8 cellular contexts compared by ENCODE assay signal in the genomic region with DNA sequence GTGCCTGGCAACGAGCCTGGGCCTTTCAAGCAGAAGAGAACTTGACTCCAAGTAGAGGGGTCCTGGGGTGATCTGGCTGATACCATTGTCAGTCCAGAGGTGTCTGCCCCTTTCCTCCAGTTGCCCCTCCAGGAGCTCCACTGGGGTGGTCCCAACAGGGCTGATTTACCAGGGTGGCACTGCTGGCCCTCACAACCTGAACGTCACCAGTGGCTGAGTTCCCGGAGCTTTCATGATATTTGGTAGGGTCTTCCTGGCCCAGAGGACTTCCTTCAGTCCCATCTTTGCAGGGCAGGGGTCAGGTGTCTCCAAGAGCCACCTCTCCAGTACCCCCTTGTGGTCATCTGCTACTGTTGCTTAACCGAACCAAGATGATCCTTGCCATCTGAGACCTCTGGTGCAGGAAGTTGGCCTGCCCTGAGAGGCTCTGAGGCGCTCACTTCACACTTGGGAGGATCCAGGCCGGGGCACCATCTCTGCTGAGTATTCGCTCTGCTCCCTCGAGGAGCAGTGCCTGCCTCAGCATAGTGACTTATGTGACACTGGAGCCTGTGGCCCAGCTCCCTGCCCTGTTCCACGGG. TPM values are rescaled to one million over a fixed set of nuclear protein-coding genes. Genes with fewer than 3 reads are reported as not detected.
A peak's percentile ranks its signal among the peaks of the same experiment; 100 is the strongest.
DNase-seq lines count a peak whose midpoint lies in the region; ATAC-seq and TF ChIP-seq lines count a peak whose summit lies in the region.

No MANE protein-coding gene starts in this region.

- H3K9me3 ChIP-seq in CD4-positive, CD25-positive, alpha-beta regulatory T cell (ENCODE audit: control insufficient read depth in 2 of 2, low read length in 2 of 2): no peaks in the 10 kb centered on the region
- no peaks in the 10 kb centered on the region for H3K9me3 ChIP-seq in H9 (ENCODE audit: control insufficient read depth, low read depth, low read length)
- no peaks in the 10 kb centered on the region for H3K9me3 ChIP-seq in neural cell (ENCODE audit: low read length)

- no peak overlapping the region for H2AK5ac ChIP-seq in H9 (ENCODE audit: insufficient read length, low read length)

- no peaks in the 10 kb centered on the region for H3K9me2 ChIP-seq in neural cell (ENCODE audit: insufficient read depth, low read length)

- no peaks in the 10 kb centered on the region for H4K20me1 ChIP-seq in H9 (ENCODE audit: control insufficient read depth, insufficient read depth, insufficient read length)
- H4K20me1 ChIP-seq in neural cell (ENCODE audit: insufficient read depth): no peaks in the 10 kb centered on the region

- no peak overlapping the region for H3K56ac ChIP-seq in H9 (ENCODE audit: insufficient read length, low read depth, low read length)

- H3K9ac ChIP-seq in H9 (ENCODE audit: extremely low read depth, insufficient read length, low read length): no peak overlapping the region
- no peak overlapping the region for H3K9ac ChIP-seq in neural cell (ENCODE audit: low read length)

- no peak overlapping the region for H3K4ac ChIP-seq in H9 (ENCODE audit: low read depth, low read length)

- no peak overlapping the region for H3T11ph ChIP-seq in H9 (ENCODE audit: low read length)

- H3K18ac ChIP-seq in H9 (ENCODE audit: insufficient read length, low read depth, low read length): no peak overlapping the region

- no peak overlapping the region for H3K4me2 ChIP-seq in H9 (ENCODE audit: insufficient read depth, insufficient read length, low read length)
- H3K4me2 ChIP-seq in neural cell (ENCODE audit: low read length): no peak overlapping the region

- H3K4me3 ChIP-seq in CD4-positive, CD25-positive, alpha-beta regulatory T cell (ENCODE audit: low read depth, low read length): peak overlapping the region; percentile 77
- H3K4me3 ChIP-seq in neural cell (ENCODE audit: low read length): no peak overlapping the region

- H4K8ac ChIP-seq in H9 (replicated peaks; ENCODE audit: insufficient read length, low read depth, low read length): no peak overlapping the region

- no peaks in the 10 kb centered on the region for H3K27me3 ChIP-seq in CD4-positive, CD25-positive, alpha-beta regulatory T cell (ENCODE audit: control insufficient read depth, insufficient read depth, low read length)
- no peaks in the 10 kb centered on the region for H3K27me3 ChIP-seq in H9 (ENCODE audit: insufficient read depth, low read length)
- no peaks in the 10 kb centered on the region for H3K27me3 ChIP-seq in neural cell (ENCODE audit: insufficient read depth, low read depth, low read length)

- no peak overlapping the region for H2BK120ac ChIP-seq in H9 (ENCODE audit: low read depth, low read length, poor library complexity, severe bottlenecking)

- H3K36me3 Mint-ChIP-seq in CD4-positive, CD25-positive, alpha-beta regulatory T cell: peaks cover 23% of the 10 kb centered on the region
- H3K36me3 Mint-ChIP-seq in H9 (ENCODE audit: insufficient read depth in 1 of 3, low read depth in 3 of 3): peaks cover 5 to 37% (median 14%) of the 10 kb centered on the region in 3 experiments

- no peak overlapping the region for H2BK20ac ChIP-seq in H9 (ENCODE audit: low read depth, low read length, poor library complexity, severe bottlenecking)

- no peak overlapping the region for H4K5ac ChIP-seq in H9 (ENCODE audit: insufficient read length, low read depth, low read length)

- peaks cover 42% of the 10 kb centered on the region for H3K36me3 ChIP-seq in CD4-positive, CD25-positive, alpha-beta regulatory T cell (ENCODE audit: control insufficient read depth, insufficient read depth, low read length)
- no peaks in the 10 kb centered on the region for H3K36me3 ChIP-seq in neural cell (ENCODE audit: insufficient read depth, low read length)

- no peak overlapping the region for H3K23ac ChIP-seq in H9 (ENCODE audit: insufficient read length, low read depth, low read length)

- H3K23me2 ChIP-seq in H9 (ENCODE audit: insufficient read length, low read depth, low read length, poor library complexity, severe bottlenecking): peaks cover 20% of the 10 kb centered on the region

- H3K27me3 Mint-ChIP-seq in CD4-positive, CD25-positive, alpha-beta regulatory T cell: peaks cover 10% of the 10 kb centered on the region
- peaks cover 2% of the 10 kb centered on the region; the same call in 1 of the 2 replicates for H3K27me3 Mint-ChIP-seq in H9 (ENCODE audit: low read depth)

- no peak overlapping the region for H2BK12ac ChIP-seq in H9 (ENCODE audit: insufficient read length, low read depth, low read length)

- TF ChIP-seq CTCF in H9 (conservative IDR thresholded peaks at IDR 0.05) (peak; percentile 76), neural cell (IDR thresholded peaks at IDR 0.05; ENCODE audit: poor library complexity, severe bottlenecking) (peak; percentile 23)

- H3K9me3 Mint-ChIP-seq in CD4-positive, CD25-positive, alpha-beta regulatory T cell: peaks cover 0 to 6% (median 0%) of the 10 kb centered on the region in 7 donors
- no peaks in the 10 kb centered on the region for H3K9me3 Mint-ChIP-seq in H9

- H3K4me1 ChIP-seq in CD4-positive, CD25-positive, alpha-beta regulatory T cell (ENCODE audit: control insufficient read depth, insufficient read depth, low read length, poor library complexity, severe bottlenecking): peaks cover 54% of the 10 kb centered on the region
- no peaks in the 10 kb centered on the region; the same call in 1 of the 2 replicates for H3K4me1 ChIP-seq in H9 (ENCODE audit: insufficient read depth, low read length)

- no peaks in the 10 kb centered on the region for H3F3A ChIP-seq in neural cell (ENCODE audit: insufficient read depth, low read length, poor library complexity, severe bottlenecking)

- peak overlapping the region; percentile 93 for H3K27ac ChIP-seq in CD4-positive, CD25-positive, alpha-beta regulatory T cell (ENCODE audit: insufficient read depth, low read length, poor library complexity, severe bottlenecking)
- H3K27ac ChIP-seq in H9 (ENCODE audit: insufficient read length, low read depth, low read length) (no peak overlapping the region), neural cell (ENCODE audit: low read length) (no peak overlapping the region)

- DNase-seq in CD4-positive, CD25-positive, alpha-beta regulatory T cell: peak in 2 of 3 donors; percentile 57 to 76
- DNase-seq in H9 (peak; percentile 91), T follicular helper cell (ENCODE audit: low read depth) (peak; percentile 12), ecto neural progenitor cell (ENCODE audit: low spot score) (peak; percentile 65)

- no peak overlapping the region for H2BK5ac ChIP-seq in H9 (ENCODE audit: insufficient read length, low read length)

- no peaks in the 10 kb centered on the region for H3K79me2 ChIP-seq in H9 (ENCODE audit: insufficient read depth, low read length)
- peaks cover 6% of the 10 kb centered on the region for H3K79me2 ChIP-seq in neural cell (replicated peaks; ENCODE audit: insufficient read depth, low read length)

- H4K91ac ChIP-seq in H9 (ENCODE audit: insufficient read length, low read depth, low read length): no peak overlapping the region

- H3K79me1 ChIP-seq in H9 (ENCODE audit: insufficient read depth, low read depth, low read length, poor library complexity, severe bottlenecking): no peaks in the 10 kb centered on the region

- ATAC-seq in CD4-positive, CD25-positive, alpha-beta regulatory T cell (ENCODE audit: low read depth in 2 of 2): no peak
- ATAC-seq in GM19023 (IDR thresholded peaks at IDR 0.05; ENCODE audit: unreplicated experiment) (no peak), GM21717 (IDR thresholded peaks at IDR 0.05; ENCODE audit: unreplicated experiment) (no peak), GM18517 (IDR thresholded peaks at IDR 0.05; ENCODE audit: unreplicated experiment) (no peak)

- no peak for TF ChIP-seq EP300 in neural cell (conservative IDR thresholded peaks at IDR 0.05; ENCODE audit: poor library complexity, severe bottlenecking)

- H2BK15ac ChIP-seq in H9 (ENCODE audit: low read depth, low read length): no peak overlapping the region

- WGBS in H9 (ENCODE audit: extremely low coverage, insufficient read length, low lambda C conversion rate): no CpG with 5 or more reads among the region's 9 CpGs

- no peak overlapping the region for H3K14ac ChIP-seq in H9 (ENCODE audit: insufficient read depth, low read length)

- peak overlapping the region; percentile 97 to 99 (median 98) for H3K4me3 Mint-ChIP-seq in CD4-positive, CD25-positive, alpha-beta regulatory T cell
- H3K4me3 Mint-ChIP-seq in H9: peak overlapping the region; percentile 38 to 39; a peak in 3 of 5 replicates

- H3K27ac Mint-ChIP-seq in CD4-positive, CD25-positive, alpha-beta regulatory T cell: peak overlapping the region; percentile 92 to 98 (median 98)
- peak overlapping the region in 2 of 3 experiments; percentile 44 to 69; a peak in 4 of 7 replicates for H3K27ac Mint-ChIP-seq in H9

- H3K4me1 Mint-ChIP-seq in CD4-positive, CD25-positive, alpha-beta regulatory T cell: peaks cover 22 to 62% (median 39%) of the 10 kb centered on the region in 4 donors
- peaks cover 24 to 37% of the 10 kb centered on the region in 2 experiments for H3K4me1 Mint-ChIP-seq in H9

- H2AFZ ChIP-seq in H9 (ENCODE audit: low read length) (no peak overlapping the region), neural cell (ENCODE audit: low read depth, low read length) (no peak overlapping the region)

- no peak for TF ChIP-seq RAD21 in neural cell (conservative IDR thresholded peaks at IDR 0.05)

TF ChIP-seq in neural cell, 6 proteins besides CTCF, POLR2A, EP300 and RAD21 (continues in another document):
- TF ChIP-seq SMC3 (conservative IDR thresholded peaks at IDR 0.05; ENCODE audit: poor library complexity) (no peak), POLR2AphosphoS5 (IDR thresholded peaks at IDR 0.05) (no peak)

RNA-seq across cellular contexts. Expression of a gene that starts 3.5 kb away (rescaled TPM):
- 634 TPM for total RNA-seq in CD4-positive, CD25-positive, alpha-beta regulatory T cell
- 100 to 1,000 TPM; 408 to 478 (median 445) TPM for polyA plus RNA-seq in CD4-positive, CD25-positive, alpha-beta regulatory T cell
- 93.5 and 94.4 TPM in 2 replicates for total RNA-seq in H9 (2021)
- polyA plus RNA-seq in neural cell: 116 and 132 TPM in 2 replicates
- 43.3 and 47.1 TPM in 2 replicates for polyA minus RNA-seq in neural cell

RNA-seq across cellular contexts. Expression of a gene that starts 45.1 kb away (rescaled TPM):
- 47.8 TPM for total RNA-seq in CD4-positive, CD25-positive, alpha-beta regulatory T cell
- polyA plus RNA-seq in CD4-positive, CD25-positive, alpha-beta regulatory T cell: 10 to 100 TPM; 20.0 to 31.9 (median 22.2) TPM
- total RNA-seq in H9 (2021): 34.5 and 35.0 TPM in 2 replicates
- 15.6 and 18.4 TPM in 2 replicates for polyA plus RNA-seq in neural cell
- polyA minus RNA-seq in neural cell: 28.7 and 30.6 TPM in 2 replicates

Comparison
In these comparisons a context has a peak if more than half of its experiments do, and no peak if none do; other contexts are left out.
1. DNase-seq: peak in every context shown above with its lines; median percentile 91 in H9; 66 in CD4-positive, CD25-positive, alpha-beta regulatory T cell; 65 in ecto neural progenitor cell; 12 in T follicular helper cell.